15 cellular contexts compared by ENCODE assay signal in the genomic region with DNA sequence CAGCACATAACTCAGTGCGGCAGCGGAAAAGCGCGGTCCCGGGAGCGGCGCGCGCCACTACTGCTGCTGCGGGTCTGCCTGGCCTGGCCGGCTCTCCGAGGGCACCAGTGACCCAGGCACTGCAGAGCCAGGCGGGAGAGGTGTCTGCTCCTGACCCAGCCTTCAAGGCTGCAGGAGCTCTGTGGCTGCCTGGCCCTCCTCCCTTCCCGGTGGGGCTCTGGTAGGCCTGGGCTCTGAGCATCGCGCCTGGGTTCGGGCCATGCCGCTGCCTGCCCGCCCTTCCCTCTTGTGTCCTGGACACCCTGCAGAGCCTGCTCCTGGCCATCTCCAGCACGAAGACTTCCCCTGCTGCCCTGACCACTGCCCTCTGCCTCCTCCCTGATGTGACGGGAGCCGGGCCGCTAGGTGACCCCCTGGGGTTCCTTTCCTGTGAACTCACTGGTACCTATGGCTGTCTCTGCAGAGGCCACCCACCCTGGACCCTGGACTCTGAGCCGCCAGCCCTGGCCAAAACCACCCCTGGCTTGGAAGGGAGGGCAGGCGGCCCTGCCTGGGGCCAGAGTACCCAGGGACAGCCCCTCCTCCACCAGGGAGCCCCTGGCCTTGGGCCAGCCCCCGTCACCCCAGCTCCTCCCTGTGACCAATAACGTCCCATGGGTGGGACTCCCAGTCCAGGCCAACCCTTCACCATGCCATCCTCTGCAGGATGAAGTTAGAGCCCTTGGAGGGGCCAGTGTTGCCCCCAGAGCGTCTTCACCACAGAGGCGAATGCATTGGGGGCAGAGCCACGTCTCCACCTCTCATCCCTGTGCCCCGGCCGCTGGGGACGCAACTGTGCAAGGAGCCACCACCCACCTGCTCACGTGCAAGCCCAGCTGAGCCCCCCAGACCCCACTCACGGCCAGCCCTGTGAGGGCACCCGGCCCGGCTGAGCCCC. TPM values are rescaled to one million over a fixed set of nuclear protein-coding genes. Genes with fewer than 3 reads are reported as not detected.
DNase-seq lines count a peak whose midpoint lies in the region; ATAC-seq, FAIRE-seq and TF ChIP-seq lines count a peak whose summit lies in the region.
"Had no signal": no experiment of that assay in that cellular context is flagged by ENCODE, and none has a peak within 500 bp of the region (broad histone marks: within the 10 kb centered on the region; RNA-seq: fewer than 3 reads in every experiment).

No MANE protein-coding gene starts in this region.

- no peaks in the 10 kb centered on the region for H3K27me3 Mint-ChIP-seq in neural crest cell (ENCODE audit: low read depth)

- H3K79me1 ChIP-seq in H1 (ENCODE audit: low read depth, low read length): no peaks in the 10 kb centered on the region

- CTCF ChIA-PET in H1 (lab: Charles Lee; ENCODE audit: partially characterized antibody): interaction anchor here (0.5 to 2.3 kb wide), 9 partner anchors 9 to 990 kb away, joined by 3 to 9 read pairs (median 3); no protein-coding TSS in a partner anchor

- no peak for TF ChIP-seq RAD21 in H1 (IDR thresholded peaks at IDR 0.05 in 1 of 2, conservative IDR thresholded peaks at IDR 0.05 in 1 of 2; ENCODE audit: low read depth in 2 of 2, low read length in 2 of 2)

- no peak for TF ChIP-seq EP300 in H1 (IDR thresholded peaks at IDR 0.05; ENCODE audit: borderline replicate concordance in 1 of 2, low read depth in 2 of 2, low read length in 2 of 2)

- ATAC-seq in heart right ventricle (no peak), HG02588 (IDR thresholded peaks at IDR 0.05; ENCODE audit: unreplicated experiment) (no peak)
- ATAC-seq: stimulated activated memory B cell treated with anti-CD40 and anti-IgM and Interleukin-4, amounts not matched to agents 10 μg/mL and 1 μg/mL and 100 μg/mL, for 72 hours had no signal

- peak overlapping the region; percentile 8 for H3K4ac ChIP-seq in H1 (replicated peaks; ENCODE audit: insufficient read length, low read depth, low read length)

- TF ChIP-seq POLR2A in H1 (IDR thresholded peaks at IDR 0.05; ENCODE audit: control extremely low read depth in 1 of 2, low read depth in 2 of 2, low read length in 2 of 2): no peak

- no peak for TF ChIP-seq CTCF in heart right ventricle (IDR thresholded peaks at IDR 0.05)
- no peak for TF ChIP-seq CTCF in H1 (IDR thresholded peaks at IDR 0.05; ENCODE audit: control extremely low read depth in 1 of 3, insufficient read depth in 1 of 3, low read depth in 1 of 3, low read length in 3 of 3)
- no peak for TF ChIP-seq CTCF in neural crest cell (conservative IDR thresholded peaks at IDR 0.05)

- peaks cover 15% of the 10 kb centered on the region for H3K4me1 Mint-ChIP-seq in neural crest cell

- H4K91ac ChIP-seq in H1 (replicated peaks; ENCODE audit: insufficient read length, low read length): peak overlapping the region; percentile 86

- no peak overlapping the region for H4K5ac ChIP-seq in H1 (ENCODE audit: insufficient read length, low read depth, low read length)

- no peak overlapping the region for H2AFZ ChIP-seq in H1 (ENCODE audit: low read length)

- H3K36me3 Mint-ChIP-seq in neural crest cell (ENCODE audit: low read depth): no peaks in the 10 kb centered on the region
- H3K36me3 Mint-ChIP-seq: stimulated activated memory B cell treated with anti-CD40 and anti-IgM and Interleukin-4, amounts not matched to agents 10 μg/mL and 1 μg/mL and 100 μg/mL, for 72 hours had no signal

- H2BK120ac ChIP-seq in H1 (replicated peaks; ENCODE audit: low read depth, low read length): peak overlapping the region; percentile 92

- H3K4me3 Mint-ChIP-seq in neural crest cell: peak overlapping the region; percentile 47
- H3K4me3 Mint-ChIP-seq: stimulated activated memory B cell treated with anti-CD40 and anti-IgM and Interleukin-4, amounts not matched to agents 10 μg/mL and 1 μg/mL and 100 μg/mL, for 72 hours had no signal

- H2BK12ac ChIP-seq in H1 (ENCODE audit: low read depth, low read length): peak overlapping the region; percentile 97; the same call in 1 of the 2 replicates

- no peak overlapping the region; a peak in 1 of 7 replicates for H3K9ac ChIP-seq in H1 (replicated peaks in 1 of 4; ENCODE audit: extremely low read depth in 1 of 4, low read depth in 3 of 4, low read length in 3 of 4)

- peak overlapping the region; percentile 14; the same call in 1 of the 2 replicates for H2AK5ac ChIP-seq in H1 (ENCODE audit: low read depth, low read length)

- H4K20me1 ChIP-seq in H1 (replicated peaks in 1 of 2; ENCODE audit: control insufficient read depth in 1 of 2, insufficient read depth in 2 of 2, low read length in 2 of 2): no peaks in the 10 kb centered on the region

- H3K27me3 ChIP-seq in heart right ventricle: peaks cover 0 to 13% (median 0%) of the 10 kb centered on the region in 7 donors
- no peaks in the 10 kb centered on the region for H3K27me3 ChIP-seq in H1 (replicated peaks in 1 of 4; ENCODE audit: control insufficient read depth in 3 of 4, extremely low read depth in 1 of 4, insufficient read depth in 3 of 4, low read length in 3 of 4)

- H3K27ac ChIP-seq in heart right ventricle (peak overlapping the region in 8 of 10 donors; percentile 86 to 96 (median 93)), H1 (ENCODE audit: low read depth, low read length) (no peak overlapping the region), caudate nucleus (ENCODE audit: low read depth, low read length) (no peak overlapping the region)

- H2BK15ac ChIP-seq in H1 (ENCODE audit: low read length): peak overlapping the region; percentile 95; the same call in 1 of the 2 replicates

- H3K56ac ChIP-seq in H1 (replicated peaks; ENCODE audit: insufficient read length, low read depth, low read length): no peak overlapping the region

- no peaks in the 10 kb centered on the region for H3K36me3 ChIP-seq in heart right ventricle
- no peaks in the 10 kb centered on the region for H3K36me3 ChIP-seq in H1 (ENCODE audit: control insufficient read depth in 2 of 4, insufficient read depth in 4 of 4, low read length in 3 of 4)
- H3K36me3 ChIP-seq: HAP-1 had no signal

- no peak for FAIRE-seq in H1 (lab: Jason Lieb, UNC)
- no peak for FAIRE-seq in urothelium cell line (lab: Jason Lieb, UNC)

- no peaks in the 10 kb centered on the region for H3K9me3 Mint-ChIP-seq in neural crest cell

- 88 to 90% methylated on average over 37 of the region's 37 CpGs for WGBS in heart right ventricle, 2 donors
- WGBS in H1 (ENCODE audit: extremely low coverage in 1 of 2, insufficient coverage in 1 of 2, insufficient read length in 1 of 2, insufficient replicate concordance in 2 of 2, low coverage in 1 of 2, low lambda C conversion rate in 2 of 2, missing lambda C conversion rate in 1 of 2), 2 experiments: 89% methylated on average over 32 of the region's 37 CpGs; no CpG with 5 or more reads in 1 of the 2 experiments

- peak overlapping the region; percentile 52; the same call in 1 of the 2 replicates for H2BK5ac ChIP-seq in H1 (ENCODE audit: low read depth, low read length)

- intact Hi-C loops in heart right ventricle (cut with DNase I): loop anchor here in 1 of 10 donors (1.0 kb wide), 1 partner anchor 100 kb away; no protein-coding TSS in a partner anchor
- intact Hi-C loops in cardiac septum (cut with DNase I): loop anchor here (2.0 kb wide), 2 partner anchors 19 to 59 kb away; no protein-coding TSS in a partner anchor

- H3K27ac Mint-ChIP-seq in neural crest cell (ENCODE audit: unreplicated experiment): peak overlapping the region; percentile 43
- H3K27ac Mint-ChIP-seq: stimulated activated memory B cell treated with anti-CD40 and anti-IgM and Interleukin-4, amounts not matched to agents 10 μg/mL and 1 μg/mL and 100 μg/mL, for 72 hours had no signal

- H3K4me3 ChIP-seq in heart right ventricle (no peak overlapping the region), H1 (ENCODE audit: extremely low read depth in 1 of 4, insufficient read depth in 2 of 4, low read depth in 3 of 4, low read length in 4 of 4) (no peak overlapping the region)

- H3K18ac ChIP-seq in H1 (ENCODE audit: extremely low read depth, low read length): peak overlapping the region; percentile 51

- no peak overlapping the region for H4K8ac ChIP-seq in H1 (ENCODE audit: extremely low read depth, insufficient read depth, low read length)

- POLR2A ChIA-PET in H1 (lab: Charles Lee; ENCODE audit: partially characterized antibody): interaction anchor here (1.0 to 2.6 kb wide), 3 partner anchors 9 to 129 kb away, joined by 3 to 11 read pairs (median 9); no protein-coding TSS in a partner anchor

- no peaks in the 10 kb centered on the region for H3K79me2 ChIP-seq in H1 (ENCODE audit: control insufficient read depth in 1 of 2, insufficient read depth in 2 of 2, low read length in 2 of 2)

- H3K4me2 ChIP-seq in H1 (ENCODE audit: insufficient read depth in 1 of 2, low read depth in 2 of 2, low read length in 2 of 2): no peak overlapping the region

- H2BK20ac ChIP-seq in H1 (ENCODE audit: low read length): no peak overlapping the region

- H3K23me2 ChIP-seq in H1 (ENCODE audit: low read depth, low read length): no peaks in the 10 kb centered on the region; the same call in 1 of the 2 replicates

- H3K9me3 ChIP-seq in heart right ventricle: no peaks in the 10 kb centered on the region
- no peaks in the 10 kb centered on the region for H3K9me3 ChIP-seq in H1 (ENCODE audit: insufficient read depth in 2 of 2, low read depth in 1 of 2, low read length in 1 of 2)
- H3K9me3 ChIP-seq: HAP-1 had no signal

- no peak for DNase-seq in heart right ventricle
- DNase-seq in cardiac septum (ENCODE audit: low spot score): no peak
- no peak for DNase-seq in H1 (ENCODE audit: low read depth in 1 of 2, low spot score in 2 of 2)
- DNase-seq in neural crest cell (ENCODE audit: low read depth, low spot score): no peak
- DNase-seq in caudate nucleus (lab: John Stamatoyannopoulos, UW): no peak
- DNase-seq in NOMO-1 (lab: John Stamatoyannopoulos, UW; ENCODE audit: unreplicated experiment in 2 of 2): no peak
- no peak for DNase-seq in urothelium cell line (ENCODE audit: low spot score)
- DNase-seq: amygdala; NCI-H187; NCI-H510A treated with DMSO at 0.1 percent for 48 hours; stimulated activated CD4-positive, alpha-beta T cell treated with anti-CD3 and anti-CD28 coated beads, Interleukin-4, amount 100 ng/mL, for 1 hour; T1000 had no signal

- peaks cover 13 to 64% (median 40%) of the 10 kb centered on the region in 9 donors for H3K4me1 ChIP-seq in heart right ventricle
- H3K4me1 ChIP-seq in H1 (replicated peaks in 1 of 4; ENCODE audit: control insufficient read depth in 3 of 4, insufficient read depth in 4 of 4, low read length in 3 of 4): peaks cover 9 to 34% (median 27%) of the 10 kb centered on the region in 4 experiments

- no peak overlapping the region for H3K14ac ChIP-seq in H1 (ENCODE audit: insufficient read length)

- no peak overlapping the region for H3K23ac ChIP-seq in H1 (ENCODE audit: insufficient read length)

RNA-seq across cellular contexts. Expression of a gene that starts 32.9 kb away (rescaled TPM):
- total RNA-seq in heart right ventricle: 100 to 1,000 TPM in 2 of 10 donors, 10 to 100 TPM in 8; 73.8 to 138 (median 85.4) TPM
- polyA plus RNA-seq in heart right ventricle: 100 to 1,000 TPM in 1 of 2 donors, 10 to 100 TPM in 1; 83.8 to 172 TPM
- total RNA-seq in cardiac septum: 90.3 TPM
- 59.3 and 63.1 TPM in 2 replicates for total RNA-seq in H1 (2021; fragmentation: NEBNext Ultra II Directional; extraction: Animal tissue kit (Norgen Biotek cat#: 25700))
- polyA plus RNA-seq in H1 (2011; rRNA removed): 85.2 and 105 TPM in 2 replicates
- polyA plus RNA-seq in H1 (2011; cell fraction: cytosol; rRNA removed): 74.8 TPM
- polyA plus RNA-seq in H1 (2011; cell fraction: nucleus; rRNA removed): 68.0 TPM
- 40.4 to 56.7 TPM (median 50.5 TPM) in 4 replicates for polyA plus RNA-seq in H1 (2012, experiment 1 of 2)
- polyA plus RNA-seq in H1 (2012, experiment 2 of 2): 65.3 TPM
- 51.1 TPM for polyA plus RNA-seq in H1 (2013, experiment 1 of 2)
- polyA plus RNA-seq in H1 (2013, experiment 2 of 2): 54.0 TPM
- polyA minus RNA-seq in H1 (2011; rRNA and poly(A)+ RNA removed): 21.6 and 41.3 TPM in 2 replicates
- 26.6 TPM for polyA minus RNA-seq in H1 (2011; cell fraction: cytosol; rRNA and poly(A)+ RNA removed)
- 19.2 TPM for polyA minus RNA-seq in H1 (2011; cell fraction: nucleus; rRNA and poly(A)+ RNA removed)
- 49.3 and 51.9 TPM in 2 replicates for total RNA-seq in neural crest cell

Comparison
In these comparisons a context has a peak if more than half of its experiments do, and no peak if none do; other contexts are left out.
1. H3K27ac ChIP-seq: peak in heart right ventricle (8 of 10); none in H1 (single experiment) and caudate nucleus (single experiment).